18 cellular contexts compared by ENCODE assay signal in genomic region chr18:48116873-48117630, GRCh38.
DNase-seq lines count a peak whose midpoint lies in the region; ATAC-seq and TF ChIP-seq lines count a peak whose summit lies in the region.
"Had no signal": no experiment of that assay in that cellular context is flagged by ENCODE, and none has a peak within 500 bp of the region (broad histone marks: within the 10 kb centered on the region; RNA-seq: fewer than 3 reads in every experiment).

No MANE protein-coding gene starts in this region.

- DNase-seq in natural killer cell treated with Interleukin-12 subunit alpha and Interleukin-12 subunit beta and Interleukin-15 and Interleukin-18, amount 100 ng/mL, for 72 hours (ENCODE audit: low spot score) = peak; percentile 15
- DNase-seq in natural killer cell = no peak
- peak; percentile 79 for DNase-seq in RPMI8226
- peak; percentile 27 for DNase-seq in spleen
- DNase-seq: C1 segment of cervical spinal cord; Calu3; CD4-positive, alpha-beta memory T cell; COR-L47; DMS53; DMS79 treated with DMSO at 0.1 percent for 48 hours; GF-D8; GM23248; H7; HCEC 1CT had no signal

- H3K4me1 ChIP-seq in spleen = no peaks in the 10 kb centered on the region

- no peaks in the 10 kb centered on the region for H3K9me3 ChIP-seq in spleen

- intact Hi-C loops in natural killer cell (cut with micrococcal nuclease) (no loop called here), spleen (cut with DNase I; ENCODE audit: low total_unique reads) (no loop called here)

- no peaks in the 10 kb centered on the region for H3K4me1 Mint-ChIP-seq in natural killer cell treated with Interleukin-12 subunit alpha and Interleukin-12 subunit beta and Interleukin-15 and Interleukin-18, amount 100 ng/mL, for 72 hours (ENCODE audit: low read depth in 2 of 2)
- H3K4me1 Mint-ChIP-seq in natural killer cell (no peaks in the 10 kb centered on the region), nephron (peaks cover 39% of the 10 kb centered on the region)
- H3K4me1 Mint-ChIP-seq: CD4-positive, alpha-beta memory T cell had no signal

- no peak overlapping the region for H3K27ac ChIP-seq in spleen
- H3K27ac ChIP-seq: GM23248 had no signal

- no peak overlapping the region for H3K4me3 Mint-ChIP-seq in natural killer cell treated with Interleukin-12 subunit alpha and Interleukin-12 subunit beta and Interleukin-15 and Interleukin-18, amount 100 ng/mL, for 72 hours
- H3K4me3 Mint-ChIP-seq in natural killer cell (no peak overlapping the region), nephron (no peak overlapping the region)
- H3K4me3 Mint-ChIP-seq: CD4-positive, alpha-beta memory T cell had no signal

- no peak for ATAC-seq in natural killer cell treated with Interleukin-12 subunit alpha and Interleukin-12 subunit beta and Interleukin-15 and Interleukin-18, amount 100 ng/mL, for 72 hours
- no peak for ATAC-seq in natural killer cell
- ATAC-seq in HG02938 (IDR thresholded peaks at IDR 0.05; ENCODE audit: unreplicated experiment) = no peak
- ATAC-seq in GM21381 (IDR thresholded peaks at IDR 0.05; ENCODE audit: unreplicated experiment) = no peak
- no peak for ATAC-seq in HG03432 (IDR thresholded peaks at IDR 0.05; ENCODE audit: unreplicated experiment)

- no peaks in the 10 kb centered on the region for H3K27me3 ChIP-seq in spleen (replicated peaks in 1 of 7)

- no peaks in the 10 kb centered on the region for H3K36me3 ChIP-seq in spleen

- no peak for TF ChIP-seq CTCF in natural killer cell (IDR thresholded peaks at IDR 0.05)
- no peak for TF ChIP-seq CTCF in nephron (IDR thresholded peaks at IDR 0.05; ENCODE audit: unreplicated experiment in 3 of 3)
- no peak for TF ChIP-seq CTCF in spleen (IDR thresholded peaks at IDR 0.05 in 8 of 11, conservative IDR thresholded peaks at IDR 0.05 in 3 of 11)

- no peaks in the 10 kb centered on the region for H3K9me3 Mint-ChIP-seq in natural killer cell treated with Interleukin-12 subunit alpha and Interleukin-12 subunit beta and Interleukin-15 and Interleukin-18, amount 100 ng/mL, for 72 hours
- H3K9me3 Mint-ChIP-seq in natural killer cell = no peaks in the 10 kb centered on the region
- no peaks in the 10 kb centered on the region for H3K9me3 Mint-ChIP-seq in nephron
- H3K9me3 Mint-ChIP-seq: CD4-positive, alpha-beta memory T cell had no signal

- H3K4me3 ChIP-seq in spleen = no peak overlapping the region
- H3K4me3 ChIP-seq: GM23248 had no signal

- peaks cover 0 to 11% of the 10 kb centered on the region in 2 donors for H3K27me3 Mint-ChIP-seq in natural killer cell treated with Interleukin-12 subunit alpha and Interleukin-12 subunit beta and Interleukin-15 and Interleukin-18, amount 100 ng/mL, for 72 hours
- H3K27me3 Mint-ChIP-seq in natural killer cell (ENCODE audit: low read depth in 2 of 2) = peaks cover 0 to 5% of the 10 kb centered on the region in 2 donors
- no peaks in the 10 kb centered on the region for H3K27me3 Mint-ChIP-seq in nephron (ENCODE audit: low read depth)

- TF ChIP-seq POLR2A in spleen (IDR thresholded peaks at IDR 0.05) = no peak

- H3K27ac Mint-ChIP-seq in natural killer cell treated with Interleukin-12 subunit alpha and Interleukin-12 subunit beta and Interleukin-15 and Interleukin-18, amount 100 ng/mL, for 72 hours = no peak overlapping the region
- H3K27ac Mint-ChIP-seq in natural killer cell (no peak overlapping the region), nephron (peak overlapping the region; percentile 20 to 53 (median 37))
- H3K27ac Mint-ChIP-seq: CD4-positive, alpha-beta memory T cell had no signal

- no peaks in the 10 kb centered on the region for H3K36me3 Mint-ChIP-seq in natural killer cell treated with Interleukin-12 subunit alpha and Interleukin-12 subunit beta and Interleukin-15 and Interleukin-18, amount 100 ng/mL, for 72 hours
- H3K36me3 Mint-ChIP-seq in natural killer cell = no peaks in the 10 kb centered on the region
- no peaks in the 10 kb centered on the region for H3K36me3 Mint-ChIP-seq in nephron (ENCODE audit: low read depth)
- H3K36me3 Mint-ChIP-seq: CD4-positive, alpha-beta memory T cell had no signal

- 83 to 90% (median 86%) methylated on average over 9 of the region's 9 CpGs for WGBS in spleen, 5 donors

Comparison
In these comparisons a context has a peak if more than half of its experiments do, and no peak if none do; other contexts are left out.
1. H3K27ac Mint-ChIP-seq: peak in nephron (3 of 3); none in natural killer cell treated with Interleukin-12 subunit alpha and Interleukin-12 subunit beta and Interleukin-15 and Interleukin-18, amount 100 ng/mL, for 72 hours (0 of 2) and natural killer cell (0 of 2).